In the genomic region with DNA sequence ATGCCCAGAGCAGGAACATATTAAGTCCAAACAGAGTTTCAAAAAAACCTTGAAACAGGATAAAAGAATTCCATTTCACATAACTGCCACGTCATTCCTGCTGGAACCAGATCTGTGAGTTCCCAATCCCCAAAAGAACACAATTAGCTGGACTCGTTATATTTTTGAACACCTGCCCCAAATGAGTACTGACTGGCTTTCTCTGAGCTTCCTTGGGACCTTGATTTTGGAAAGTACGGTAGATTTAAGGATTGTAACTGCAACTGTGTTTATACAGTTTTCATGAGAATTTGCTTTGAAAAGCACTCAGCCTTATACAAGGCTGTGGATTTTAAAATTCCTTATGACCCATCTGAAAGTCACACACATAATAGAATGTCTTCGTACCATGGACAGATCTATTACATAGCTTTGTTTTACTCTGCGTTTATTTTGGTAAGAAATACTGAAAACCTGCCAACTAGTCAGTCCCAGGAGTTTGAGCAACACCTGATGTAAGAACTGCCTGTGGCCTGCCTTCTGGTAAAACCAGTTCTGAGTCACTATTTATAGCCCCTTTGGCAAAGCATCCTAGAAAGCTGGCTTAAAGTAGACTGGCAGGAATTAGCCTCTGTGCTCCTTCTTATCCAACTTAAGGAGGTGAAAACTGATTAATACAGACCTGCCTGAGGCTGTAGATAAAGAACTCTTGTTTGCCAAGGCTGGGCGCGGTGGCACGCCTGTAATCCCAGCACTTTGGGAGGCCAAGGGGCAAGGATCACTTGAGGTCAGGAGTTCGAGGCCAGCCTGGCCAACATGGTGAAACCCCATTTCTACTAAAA, we compare ENCODE assay signal across 1 cellular context.
TF ChIP-seq lines count a peak whose summit lies in the region.

No MANE protein-coding gene starts in this region.

TF ChIP-seq in HepG2, 621 proteins besides CTCF, POLR2A, EP300 and RAD21 (continued from another document):
- TF ChIP-seq, protein P1, sequence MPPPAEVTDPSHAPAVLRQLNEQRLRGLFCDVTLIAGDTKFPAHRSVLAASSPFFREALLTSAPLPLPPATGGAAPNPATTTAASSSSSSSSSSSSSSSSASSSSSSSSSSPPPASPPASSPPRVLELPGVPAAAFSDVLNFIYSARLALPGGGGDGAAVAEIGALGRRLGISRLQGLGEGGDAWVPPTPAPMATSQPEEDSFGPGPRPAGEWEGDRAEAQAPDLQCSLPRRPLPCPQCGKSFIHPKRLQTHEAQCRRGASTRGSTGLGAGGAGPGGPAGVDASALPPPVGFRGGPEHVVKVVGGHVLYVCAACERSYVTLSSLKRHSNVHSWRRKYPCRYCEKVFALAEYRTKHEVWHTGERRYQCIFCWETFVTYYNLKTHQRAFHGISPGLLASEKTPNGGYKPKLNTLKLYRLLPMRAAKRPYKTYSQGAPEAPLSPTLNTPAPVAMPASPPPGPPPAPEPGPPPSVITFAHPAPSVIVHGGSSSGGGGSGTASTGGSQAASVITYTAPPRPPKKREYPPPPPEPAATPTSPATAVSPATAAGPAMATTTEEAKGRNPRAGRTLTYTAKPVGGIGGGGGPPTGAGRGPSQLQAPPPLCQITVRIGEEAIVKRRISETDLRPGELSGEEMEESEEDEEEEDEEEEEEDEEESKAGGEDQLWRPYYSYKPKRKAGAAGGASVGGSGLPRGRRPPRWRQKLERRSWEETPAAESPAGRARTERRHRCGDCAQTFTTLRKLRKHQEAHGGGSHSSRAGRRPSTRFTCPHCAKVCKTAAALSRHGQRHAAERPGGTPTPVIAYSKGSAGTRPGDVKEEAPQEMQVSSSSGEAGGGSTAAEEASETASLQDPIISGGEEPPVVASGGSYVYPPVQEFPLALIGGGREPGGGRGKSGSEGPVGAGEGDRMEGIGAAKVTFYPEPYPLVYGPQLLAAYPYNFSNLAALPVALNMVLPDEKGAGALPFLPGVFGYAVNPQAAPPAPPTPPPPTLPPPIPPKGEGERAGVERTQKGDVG (CRISPR knock-in tag; IDR thresholded peaks at IDR 0.05; ENCODE audit: borderline replicate concordance) = 0 out of 2 replicates have a peak, but pooled peaks have one; percentile 22
- TF ChIP-seq RARA (CRISPR knock-in tag; IDR thresholded peaks at IDR 0.05) = peak; percentile 73
- TF ChIP-seq ZNF432 (CRISPR knock-in tag; IDR thresholded peaks at IDR 0.05; ENCODE audit: borderline replicate concordance) = no peak
- TF ChIP-seq, protein P2, sequence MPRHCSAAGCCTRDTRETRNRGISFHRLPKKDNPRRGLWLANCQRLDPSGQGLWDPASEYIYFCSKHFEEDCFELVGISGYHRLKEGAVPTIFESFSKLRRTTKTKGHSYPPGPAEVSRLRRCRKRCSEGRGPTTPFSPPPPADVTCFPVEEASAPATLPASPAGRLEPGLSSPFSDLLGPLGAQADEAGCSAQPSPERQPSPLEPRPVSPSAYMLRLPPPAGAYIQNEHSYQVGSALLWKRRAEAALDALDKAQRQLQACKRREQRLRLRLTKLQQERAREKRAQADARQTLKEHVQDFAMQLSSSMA (CRISPR knock-in tag; IDR thresholded peaks at IDR 0.05) = 0 out of 2 replicates have a peak, but pooled peaks have one; percentile 26
- TF ChIP-seq SATB2 (CRISPR knock-in tag; IDR thresholded peaks at IDR 0.05) = no peak
- TF ChIP-seq BRD4 (CRISPR knock-in tag; IDR thresholded peaks at IDR 0.05) = 0 out of 2 replicates have a peak, but pooled peaks have one; percentile 37
- TF ChIP-seq, protein P3, sequence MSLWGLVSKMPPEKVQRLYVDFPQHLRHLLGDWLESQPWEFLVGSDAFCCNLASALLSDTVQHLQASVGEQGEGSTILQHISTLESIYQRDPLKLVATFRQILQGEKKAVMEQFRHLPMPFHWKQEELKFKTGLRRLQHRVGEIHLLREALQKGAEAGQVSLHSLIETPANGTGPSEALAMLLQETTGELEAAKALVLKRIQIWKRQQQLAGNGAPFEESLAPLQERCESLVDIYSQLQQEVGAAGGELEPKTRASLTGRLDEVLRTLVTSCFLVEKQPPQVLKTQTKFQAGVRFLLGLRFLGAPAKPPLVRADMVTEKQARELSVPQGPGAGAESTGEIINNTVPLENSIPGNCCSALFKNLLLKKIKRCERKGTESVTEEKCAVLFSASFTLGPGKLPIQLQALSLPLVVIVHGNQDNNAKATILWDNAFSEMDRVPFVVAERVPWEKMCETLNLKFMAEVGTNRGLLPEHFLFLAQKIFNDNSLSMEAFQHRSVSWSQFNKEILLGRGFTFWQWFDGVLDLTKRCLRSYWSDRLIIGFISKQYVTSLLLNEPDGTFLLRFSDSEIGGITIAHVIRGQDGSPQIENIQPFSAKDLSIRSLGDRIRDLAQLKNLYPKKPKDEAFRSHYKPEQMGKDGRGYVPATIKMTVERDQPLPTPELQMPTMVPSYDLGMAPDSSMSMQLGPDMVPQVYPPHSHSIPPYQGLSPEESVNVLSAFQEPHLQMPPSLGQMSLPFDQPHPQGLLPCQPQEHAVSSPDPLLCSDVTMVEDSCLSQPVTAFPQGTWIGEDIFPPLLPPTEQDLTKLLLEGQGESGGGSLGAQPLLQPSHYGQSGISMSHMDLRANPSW (CRISPR knock-in tag; IDR thresholded peaks at IDR 0.05; ENCODE audit: borderline replicate concordance) = 0 out of 2 replicates have a peak, but pooled peaks have one; percentile 32
- TF ChIP-seq ZNF335 (CRISPR knock-in tag; IDR thresholded peaks at IDR 0.05) = no peak
- no peak for TF ChIP-seq KAT8 (CRISPR knock-in tag; IDR thresholded peaks at IDR 0.05)
- no peak for TF ChIP-seq ZNF605 (CRISPR knock-in tag; IDR thresholded peaks at IDR 0.05)
- TF ChIP-seq RBM22 (optimal IDR thresholded peaks at IDR 0.05; ENCODE audit: low read length) = no peak
- no peak for TF ChIP-seq HOXA9 (CRISPR knock-in tag; IDR thresholded peaks at IDR 0.05; ENCODE audit: borderline replicate concordance)
- no peak for TF ChIP-seq PHF20 (CRISPR knock-in tag; IDR thresholded peaks at IDR 0.05)
- TF ChIP-seq ZEB1 (IDR thresholded peaks at IDR 0.05; ENCODE audit: insufficient replicate concordance, low read depth) = no peak
- peak; percentile 69 for TF ChIP-seq NR2F6 (IDR thresholded peaks at IDR 0.05)
- 0 out of 2 replicates have a peak, but pooled peaks have one; percentile 25 for TF ChIP-seq NR2F6 (CRISPR knock-in tag; IDR thresholded peaks at IDR 0.05)
- TF ChIP-seq ZNF3 (CRISPR knock-in tag; IDR thresholded peaks at IDR 0.05) = peak; percentile 66; the same call in 1 of the 2 replicates
- TF ChIP-seq, protein P4, sequence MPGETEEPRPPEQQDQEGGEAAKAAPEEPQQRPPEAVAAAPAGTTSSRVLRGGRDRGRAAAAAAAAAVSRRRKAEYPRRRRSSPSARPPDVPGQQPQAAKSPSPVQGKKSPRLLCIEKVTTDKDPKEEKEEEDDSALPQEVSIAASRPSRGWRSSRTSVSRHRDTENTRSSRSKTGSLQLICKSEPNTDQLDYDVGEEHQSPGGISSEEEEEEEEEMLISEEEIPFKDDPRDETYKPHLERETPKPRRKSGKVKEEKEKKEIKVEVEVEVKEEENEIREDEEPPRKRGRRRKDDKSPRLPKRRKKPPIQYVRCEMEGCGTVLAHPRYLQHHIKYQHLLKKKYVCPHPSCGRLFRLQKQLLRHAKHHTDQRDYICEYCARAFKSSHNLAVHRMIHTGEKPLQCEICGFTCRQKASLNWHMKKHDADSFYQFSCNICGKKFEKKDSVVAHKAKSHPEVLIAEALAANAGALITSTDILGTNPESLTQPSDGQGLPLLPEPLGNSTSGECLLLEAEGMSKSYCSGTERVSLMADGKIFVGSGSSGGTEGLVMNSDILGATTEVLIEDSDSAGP (CRISPR knock-in tag; IDR thresholded peaks at IDR 0.05; ENCODE audit: borderline replicate concordance) = 0 out of 2 replicates have a peak, but pooled peaks have one; percentile 14
- TF ChIP-seq BCL6 (CRISPR knock-in tag; IDR thresholded peaks at IDR 0.05) = peak; percentile 93
- TF ChIP-seq, protein P5, sequence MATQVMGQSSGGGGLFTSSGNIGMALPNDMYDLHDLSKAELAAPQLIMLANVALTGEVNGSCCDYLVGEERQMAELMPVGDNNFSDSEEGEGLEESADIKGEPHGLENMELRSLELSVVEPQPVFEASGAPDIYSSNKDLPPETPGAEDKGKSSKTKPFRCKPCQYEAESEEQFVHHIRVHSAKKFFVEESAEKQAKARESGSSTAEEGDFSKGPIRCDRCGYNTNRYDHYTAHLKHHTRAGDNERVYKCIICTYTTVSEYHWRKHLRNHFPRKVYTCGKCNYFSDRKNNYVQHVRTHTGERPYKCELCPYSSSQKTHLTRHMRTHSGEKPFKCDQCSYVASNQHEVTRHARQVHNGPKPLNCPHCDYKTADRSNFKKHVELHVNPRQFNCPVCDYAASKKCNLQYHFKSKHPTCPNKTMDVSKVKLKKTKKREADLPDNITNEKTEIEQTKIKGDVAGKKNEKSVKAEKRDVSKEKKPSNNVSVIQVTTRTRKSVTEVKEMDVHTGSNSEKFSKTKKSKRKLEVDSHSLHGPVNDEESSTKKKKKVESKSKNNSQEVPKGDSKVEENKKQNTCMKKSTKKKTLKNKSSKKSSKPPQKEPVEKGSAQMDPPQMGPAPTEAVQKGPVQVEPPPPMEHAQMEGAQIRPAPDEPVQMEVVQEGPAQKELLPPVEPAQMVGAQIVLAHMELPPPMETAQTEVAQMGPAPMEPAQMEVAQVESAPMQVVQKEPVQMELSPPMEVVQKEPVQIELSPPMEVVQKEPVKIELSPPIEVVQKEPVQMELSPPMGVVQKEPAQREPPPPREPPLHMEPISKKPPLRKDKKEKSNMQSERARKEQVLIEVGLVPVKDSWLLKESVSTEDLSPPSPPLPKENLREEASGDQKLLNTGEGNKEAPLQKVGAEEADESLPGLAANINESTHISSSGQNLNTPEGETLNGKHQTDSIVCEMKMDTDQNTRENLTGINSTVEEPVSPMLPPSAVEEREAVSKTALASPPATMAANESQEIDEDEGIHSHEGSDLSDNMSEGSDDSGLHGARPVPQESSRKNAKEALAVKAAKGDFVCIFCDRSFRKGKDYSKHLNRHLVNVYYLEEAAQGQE (IDR thresholded peaks at IDR 0.05; ENCODE audit: borderline replicate concordance in 1 of 2, low read depth in 1 of 2, low read length in 2 of 2) = peak in 1 of 2 experiments; percentile 86; a peak in 3 of 4 replicates
- no peak for TF ChIP-seq ZNF326 (CRISPR knock-in tag; IDR thresholded peaks at IDR 0.05; ENCODE audit: borderline replicate concordance)
- no peak for TF ChIP-seq ZNF557 (CRISPR knock-in tag; IDR thresholded peaks at IDR 0.05)
- no peak for TF ChIP-seq ZFP36 (IDR thresholded peaks at IDR 0.05; ENCODE audit: borderline replicate concordance, low read depth, low read length, partially characterized antibody)
- TF ChIP-seq, protein P6, sequence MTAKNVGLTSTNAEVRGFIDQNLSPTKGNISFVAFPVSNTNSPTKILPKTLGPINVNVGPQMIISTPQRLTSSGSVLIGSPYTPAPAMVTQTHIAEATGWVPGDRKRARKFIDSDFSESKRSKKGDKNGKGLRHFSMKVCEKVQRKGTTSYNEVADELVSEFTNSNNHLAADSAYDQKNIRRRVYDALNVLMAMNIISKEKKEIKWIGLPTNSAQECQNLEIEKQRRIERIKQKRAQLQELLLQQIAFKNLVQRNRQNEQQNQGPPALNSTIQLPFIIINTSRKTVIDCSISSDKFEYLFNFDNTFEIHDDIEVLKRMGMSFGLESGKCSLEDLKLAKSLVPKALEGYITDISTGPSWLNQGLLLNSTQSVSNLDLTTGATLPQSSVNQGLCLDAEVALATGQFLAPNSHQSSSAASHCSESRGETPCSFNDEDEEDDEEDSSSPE (CRISPR knock-in tag; IDR thresholded peaks at IDR 0.05) = peak; percentile 3; the same call in 1 of the 2 replicates
- peak; percentile 57; the same call in 1 of the 2 replicates for TF ChIP-seq NFE2L2 (IDR thresholded peaks at IDR 0.05; ENCODE audit: low read length)
- TF ChIP-seq, protein P7, sequence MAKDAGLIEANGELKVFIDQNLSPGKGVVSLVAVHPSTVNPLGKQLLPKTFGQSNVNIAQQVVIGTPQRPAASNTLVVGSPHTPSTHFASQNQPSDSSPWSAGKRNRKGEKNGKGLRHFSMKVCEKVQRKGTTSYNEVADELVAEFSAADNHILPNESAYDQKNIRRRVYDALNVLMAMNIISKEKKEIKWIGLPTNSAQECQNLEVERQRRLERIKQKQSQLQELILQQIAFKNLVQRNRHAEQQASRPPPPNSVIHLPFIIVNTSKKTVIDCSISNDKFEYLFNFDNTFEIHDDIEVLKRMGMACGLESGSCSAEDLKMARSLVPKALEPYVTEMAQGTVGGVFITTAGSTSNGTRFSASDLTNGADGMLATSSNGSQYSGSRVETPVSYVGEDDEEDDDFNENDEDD (CRISPR knock-in tag; IDR thresholded peaks at IDR 0.05; ENCODE audit: borderline replicate concordance) = no peak
- TF ChIP-seq, protein P8, sequence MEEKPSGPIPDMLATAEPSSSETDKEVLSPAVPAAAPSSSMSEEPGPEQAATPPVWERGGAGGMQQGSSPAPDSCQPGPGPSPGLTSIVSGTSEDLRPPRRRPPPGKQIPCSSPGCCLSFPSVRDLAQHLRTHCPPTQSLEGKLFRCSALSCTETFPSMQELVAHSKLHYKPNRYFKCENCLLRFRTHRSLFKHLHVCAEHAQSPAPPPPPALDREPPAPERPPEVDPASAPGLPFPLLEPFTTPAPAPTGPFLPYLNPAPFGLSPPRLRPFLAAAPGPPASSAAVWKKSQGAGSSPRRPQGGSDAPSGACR (CRISPR knock-in tag; IDR thresholded peaks at IDR 0.05) = 0 out of 2 replicates have a peak, but pooled peaks have one; percentile 57
- peak; percentile 77 for TF ChIP-seq MIER2 (CRISPR knock-in tag; IDR thresholded peaks at IDR 0.05)
- no peak for TF ChIP-seq RARG (CRISPR knock-in tag; IDR thresholded peaks at IDR 0.05; ENCODE audit: low read depth)
- TF ChIP-seq SOX5 (CRISPR knock-in tag; IDR thresholded peaks at IDR 0.05; ENCODE audit: borderline replicate concordance) = peak; percentile 10; the same call in 1 of the 2 replicates
- peak; percentile 83 for TF ChIP-seq FOSL2 (CRISPR knock-in tag; IDR thresholded peaks at IDR 0.05)
- TF ChIP-seq ZNF256 (CRISPR knock-in tag; conservative IDR thresholded peaks at IDR 0.05) = 0 out of 2 replicates have a peak, but pooled peaks have one; percentile 57
- no peak for TF ChIP-seq ZNF672 (CRISPR knock-in tag; IDR thresholded peaks at IDR 0.05)
